Comparison of ENCODE assay signal across 1 cellular context in genomic region chr6:131948221-131948661, GRCh38.
TF ChIP-seq lines count a peak whose summit lies in the region.

No MANE protein-coding gene starts in this region.

TF ChIP-seq in SK-N-SH treated with all-trans-retinoic acid at 6 μM for 48 hours, 23 proteins besides CTCF, POLR2A, EP300 and RAD21 (continued from another document):
- TF ChIP-seq, protein P1, sequence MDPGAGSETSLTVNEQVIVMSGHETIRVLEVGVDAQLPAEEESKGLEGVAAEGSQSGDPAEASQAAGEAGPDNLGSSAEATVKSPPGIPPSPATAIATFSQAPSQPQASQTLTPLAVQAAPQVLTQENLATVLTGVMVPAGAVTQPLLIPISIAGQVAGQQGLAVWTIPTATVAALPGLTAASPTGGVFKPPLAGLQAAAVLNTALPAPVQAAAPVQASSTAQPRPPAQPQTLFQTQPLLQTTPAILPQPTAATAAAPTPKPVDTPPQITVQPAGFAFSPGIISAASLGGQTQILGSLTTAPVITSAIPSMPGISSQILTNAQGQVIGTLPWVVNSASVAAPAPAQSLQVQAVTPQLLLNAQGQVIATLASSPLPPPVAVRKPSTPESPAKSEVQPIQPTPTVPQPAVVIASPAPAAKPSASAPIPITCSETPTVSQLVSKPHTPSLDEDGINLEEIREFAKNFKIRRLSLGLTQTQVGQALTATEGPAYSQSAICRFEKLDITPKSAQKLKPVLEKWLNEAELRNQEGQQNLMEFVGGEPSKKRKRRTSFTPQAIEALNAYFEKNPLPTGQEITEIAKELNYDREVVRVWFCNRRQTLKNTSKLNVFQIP (CRISPR knock-in tag; IDR thresholded peaks at IDR 0.05; ENCODE audit: borderline replicate concordance, low read depth) = no peak
